ENCODE assay signal across 21 cellular contexts in the genomic region with DNA sequence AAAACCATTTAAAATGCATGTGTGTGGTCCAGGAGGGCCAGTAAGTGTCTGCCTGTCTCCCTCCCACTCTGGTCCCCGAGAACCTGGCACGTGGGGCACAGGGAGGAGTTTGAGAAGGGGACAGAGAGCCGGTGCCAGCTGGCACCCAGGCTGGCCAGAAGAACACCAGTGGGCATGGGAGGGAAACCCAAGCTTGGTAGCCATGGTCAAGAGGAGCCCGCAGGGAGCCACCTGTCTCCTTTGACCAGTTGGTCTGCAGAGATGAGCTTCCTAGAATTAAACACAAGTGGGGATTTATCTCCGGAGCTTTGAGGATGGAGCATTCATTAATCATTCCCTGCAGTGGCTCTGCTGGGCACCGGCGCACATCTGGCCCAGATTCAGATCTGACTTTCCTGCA. TPM values are rescaled to one million over a fixed set of nuclear protein-coding genes. Genes with fewer than 3 reads are reported as not detected.
A peak's percentile ranks its signal among the peaks of the same experiment; 100 is the strongest.
DNase-seq lines count a peak whose midpoint lies in the region; ATAC-seq and TF ChIP-seq lines count a peak whose summit lies in the region.
"Had no signal": no experiment of that assay in that cellular context is flagged by ENCODE, and none has a peak within 500 bp of the region (broad histone marks: within the 10 kb centered on the region; RNA-seq: fewer than 3 reads in every experiment).

No MANE protein-coding gene starts in this region.

- DNase-seq in natural killer cell: peak; percentile 1
- no peak for DNase-seq in natural killer cell treated with Interleukin-12 subunit alpha and Interleukin-12 subunit beta and Interleukin-15 and Interleukin-18, amount 100 ng/mL, for 72 hours (ENCODE audit: low spot score)
- DNase-seq in ecto neural progenitor cell (ENCODE audit: low spot score): peak; percentile 28
- peak; percentile 20 for DNase-seq in sigmoid colon
- peak; percentile 24 for DNase-seq in ureter (ENCODE audit: low spot score)
- no peak for DNase-seq in NCI-H774 (lab: John Stamatoyannopoulos, UW)
- no peak for DNase-seq in NCI-H1694 (lab: John Stamatoyannopoulos, UW)
- DNase-seq: Calu3; CD4-positive, alpha-beta memory T cell; HCEC 1CT; IMR-90; Karpas-422; MG63; NCI-H1092 treated with DMSO at 0.1 percent for 48 hours; NCI-H187; NCI-H526 treated with DMSO at 0.1 percent for 48 hours; NK-92 treated with Interleukin-12 subunit alpha and Interleukin-12 subunit beta, amount 100 ng/mL, for 24 hours had no signal

- TF ChIP-seq EP300 in sigmoid colon (IDR thresholded peaks at IDR 0.05): no peak

- intact Hi-C loops in natural killer cell (cut with micrococcal nuclease) (no loop called here), sigmoid colon (cut with DNase I) (no loop called here)

- H3K27ac Mint-ChIP-seq in natural killer cell: no peak overlapping the region
- H3K27ac Mint-ChIP-seq in natural killer cell treated with Interleukin-12 subunit alpha and Interleukin-12 subunit beta and Interleukin-15 and Interleukin-18, amount 100 ng/mL, for 72 hours: no peak overlapping the region

- H3K27me3 Mint-ChIP-seq in natural killer cell (ENCODE audit: low read depth in 2 of 2): peaks cover 5 to 27% of the 10 kb centered on the region in 2 donors
- peaks cover 10 to 34% of the 10 kb centered on the region in 2 donors for H3K27me3 Mint-ChIP-seq in natural killer cell treated with Interleukin-12 subunit alpha and Interleukin-12 subunit beta and Interleukin-15 and Interleukin-18, amount 100 ng/mL, for 72 hours
- H3K27me3 Mint-ChIP-seq: CD4-positive, alpha-beta memory T cell had no signal

- 65 to 75% methylated on average over 7 of the region's 7 CpGs for whole genome bisulfite sequencing in sigmoid colon, 2 donors

- TF ChIP-seq POLR2A in sigmoid colon (IDR thresholded peaks at IDR 0.05): no peak

- peaks cover 0 to under 1% (median 0%) of the 10 kb centered on the region in 4 donors for H3K9me3 ChIP-seq in sigmoid colon
- H3K9me3 ChIP-seq: MG63 had no signal

- H3K4me1 ChIP-seq in sigmoid colon: no peaks in the 10 kb centered on the region

- TF ChIP-seq CTCF in natural killer cell (IDR thresholded peaks at IDR 0.05): no peak
- TF ChIP-seq CTCF in sigmoid colon (IDR thresholded peaks at IDR 0.05): no peak

- no peaks in the 10 kb centered on the region for H3K9me3 Mint-ChIP-seq in natural killer cell
- H3K9me3 Mint-ChIP-seq in natural killer cell treated with Interleukin-12 subunit alpha and Interleukin-12 subunit beta and Interleukin-15 and Interleukin-18, amount 100 ng/mL, for 72 hours: no peaks in the 10 kb centered on the region

- ATAC-seq in natural killer cell (no peak), HG03442 (IDR thresholded peaks at IDR 0.05; ENCODE audit: unreplicated experiment) (no peak)
- no peak for ATAC-seq in natural killer cell treated with Interleukin-12 subunit alpha and Interleukin-12 subunit beta and Interleukin-15 and Interleukin-18, amount 100 ng/mL, for 72 hours

- no peaks in the 10 kb centered on the region for H3K36me3 Mint-ChIP-seq in natural killer cell
- no peaks in the 10 kb centered on the region for H3K36me3 Mint-ChIP-seq in natural killer cell treated with Interleukin-12 subunit alpha and Interleukin-12 subunit beta and Interleukin-15 and Interleukin-18, amount 100 ng/mL, for 72 hours
- H3K36me3 Mint-ChIP-seq: CD4-positive, alpha-beta memory T cell had no signal

- no peak overlapping the region for H3K27ac ChIP-seq in sigmoid colon

- H3K4me3 Mint-ChIP-seq in natural killer cell: no peak overlapping the region
- H3K4me3 Mint-ChIP-seq in natural killer cell treated with Interleukin-12 subunit alpha and Interleukin-12 subunit beta and Interleukin-15 and Interleukin-18, amount 100 ng/mL, for 72 hours: no peak overlapping the region
- H3K4me3 Mint-ChIP-seq: CD4-positive, alpha-beta memory T cell had no signal

- no peaks in the 10 kb centered on the region for H3K4me1 Mint-ChIP-seq in natural killer cell
- H3K4me1 Mint-ChIP-seq in natural killer cell treated with Interleukin-12 subunit alpha and Interleukin-12 subunit beta and Interleukin-15 and Interleukin-18, amount 100 ng/mL, for 72 hours (ENCODE audit: low read depth in 2 of 2): no peaks in the 10 kb centered on the region
- H3K4me1 Mint-ChIP-seq: CD4-positive, alpha-beta memory T cell had no signal

- no peaks in the 10 kb centered on the region for H3K27me3 ChIP-seq in sigmoid colon
- H3K27me3 ChIP-seq: MG63 had no signal

- H3K36me3 ChIP-seq in sigmoid colon: no peaks in the 10 kb centered on the region
- H3K36me3 ChIP-seq: MG63 had no signal

- H3K4me3 ChIP-seq in sigmoid colon: no peak overlapping the region
- H3K4me3 ChIP-seq: MG63 had no signal

RNA-seq across cellular contexts. Expression of a gene that starts 41.6 kb away (rescaled TPM):
- total RNA-seq in natural killer cell: not detected
- total RNA-seq in natural killer cell treated with Interleukin-12 subunit alpha and Interleukin-12 subunit beta and Interleukin-15 and Interleukin-18, amount 100 ng/mL, for 72 hours: not detected
- total RNA-seq in sigmoid colon: 1 to 10 TPM in 2 of 4 donors, not detected in 2; 1.1 to 1.7 TPM
- polyA plus RNA-seq in sigmoid colon: not detected
- not detected for total RNA-seq in ureter
- total RNA-seq: Calu3; CD4-positive, alpha-beta memory T cell; HT1080; IMR-90; OCI-LY7; RPMI7951 had no signal
- polyA plus RNA-seq: CD4-positive, alpha-beta memory T cell; IMR-90 had no signal

Comparison
In these comparisons a context has a peak if more than half of its experiments do, and no peak if none do; other contexts are left out.
1. DNase-seq: peak in natural killer cell (single experiment), ecto neural progenitor cell (single experiment), sigmoid colon (single experiment) and ureter (single experiment); none in natural killer cell treated with Interleukin-12 subunit alpha and Interleukin-12 subunit beta and Interleukin-15 and Interleukin-18, amount 100 ng/mL, for 72 hours (single experiment), NCI-H774 (single experiment) and NCI-H1694 (single experiment).